Comparison of ENCODE assay signal across 13 cellular contexts in genomic region chr1:37449936-37450335, GRCh38. TPM values are rescaled to one million over a fixed set of nuclear protein-coding genes. Genes with fewer than 3 reads are reported as not detected.
DNase-seq lines count a peak whose midpoint lies in the region; ATAC-seq and TF ChIP-seq lines count a peak whose summit lies in the region.
"Had no signal": no experiment of that assay in that cellular context is flagged by ENCODE, and none has a peak within 500 bp of the region (broad histone marks: within the 10 kb centered on the region; RNA-seq: fewer than 3 reads in every experiment).

No MANE protein-coding gene starts in this region.

- ATAC-seq in activated B cell treated with CpG ODN at 0.5 μM for 24 hours (ENCODE audit: low read depth) (peak; percentile 63), left lobe of liver (no peak)
- peak; percentile 49 to 59 for ATAC-seq in natural killer cell treated with Interleukin-12 subunit alpha and Interleukin-12 subunit beta and Interleukin-15 and Interleukin-18, amount 100 ng/mL, for 72 hours

- H3K9me3 Mint-ChIP-seq in activated B cell treated with CpG ODN at 0.5 μM for 24 hours, result no peaks in the 10 kb centered on the region
- H3K9me3 Mint-ChIP-seq in natural killer cell treated with Interleukin-12 subunit alpha and Interleukin-12 subunit beta and Interleukin-15 and Interleukin-18, amount 100 ng/mL, for 72 hours, result no peaks in the 10 kb centered on the region
- H3K9me3 Mint-ChIP-seq: activated T-cell treated with anti-CD3 and anti-CD28 coated beads, Interleukin-2, amount 50 U/mL, for 4 hours had no signal

- no peaks in the 10 kb centered on the region for H3K79me2 ChIP-seq in Loucy (ENCODE audit: insufficient read depth, low read length)

- CTCF ChIA-PET in activated B cell treated with CpG ODN at 0.5 μM for 24 hours (lab: Charles Lee), result interaction anchor here (0.6 to 3.1 kb wide), 2 partner anchors 37 to 1021 kb away, joined by 3 to 32 read pairs; no protein-coding TSS in a partner anchor

- H2AFZ ChIP-seq in Loucy (ENCODE audit: low read length), result no peak overlapping the region

- H3K4me1 ChIP-seq in Loucy (ENCODE audit: insufficient read depth, low read length, poor library complexity, severe bottlenecking) (peaks cover 11% of the 10 kb centered on the region), HAP-1 (peaks cover 5% of the 10 kb centered on the region)
- H3K4me1 ChIP-seq: testis had no signal

- no peaks in the 10 kb centered on the region for H3K36me3 Mint-ChIP-seq in activated B cell treated with CpG ODN at 0.5 μM for 24 hours (ENCODE audit: low read depth)
- no peaks in the 10 kb centered on the region for H3K36me3 Mint-ChIP-seq in natural killer cell treated with Interleukin-12 subunit alpha and Interleukin-12 subunit beta and Interleukin-15 and Interleukin-18, amount 100 ng/mL, for 72 hours

- in situ Hi-C loops in HAP-1 (cut with MboI; ENCODE audit: low sequenced_read_pairs), result loop anchor here (10.0 to 25.0 kb wide), 3 partner anchors 225 to 863 kb away; no protein-coding TSS in a partner anchor

- H3K4me2 ChIP-seq in Loucy (ENCODE audit: low read depth, low read length, poor library complexity, severe bottlenecking), result peak overlapping the region; percentile 52

- no peak overlapping the region for H3K9ac ChIP-seq in Loucy (ENCODE audit: low read depth, low read length, poor library complexity, severe bottlenecking)

- H3F3A ChIP-seq in Loucy (ENCODE audit: low read depth), result no peaks in the 10 kb centered on the region

- H3K9me3 ChIP-seq in Loucy (ENCODE audit: insufficient read depth, low read depth, low read length), result no peaks in the 10 kb centered on the region
- H3K9me3 ChIP-seq in HAP-1, result no peaks in the 10 kb centered on the region
- H3K9me3 ChIP-seq: testis had no signal

- no peak overlapping the region for H3K4me3 Mint-ChIP-seq in activated B cell treated with CpG ODN at 0.5 μM for 24 hours
- peak overlapping the region; percentile 25 for H3K4me3 Mint-ChIP-seq in natural killer cell treated with Interleukin-12 subunit alpha and Interleukin-12 subunit beta and Interleukin-15 and Interleukin-18, amount 100 ng/mL, for 72 hours
- H3K4me3 Mint-ChIP-seq: activated T-cell treated with anti-CD3 and anti-CD28 coated beads, Interleukin-2, amount 50 U/mL, for 4 hours had no signal

- no peaks in the 10 kb centered on the region for H3K9me2 ChIP-seq in Loucy (replicated peaks; ENCODE audit: low read depth, low read length)

- no peak overlapping the region for H3K27ac Mint-ChIP-seq in activated B cell treated with CpG ODN at 0.5 μM for 24 hours
- H3K27ac Mint-ChIP-seq in natural killer cell treated with Interleukin-12 subunit alpha and Interleukin-12 subunit beta and Interleukin-15 and Interleukin-18, amount 100 ng/mL, for 72 hours, result peak overlapping the region in 1 of 2 donors; percentile 51

- H3K27me3 Mint-ChIP-seq in activated B cell treated with CpG ODN at 0.5 μM for 24 hours, result peaks cover 8% of the 10 kb centered on the region
- H3K27me3 Mint-ChIP-seq in natural killer cell treated with Interleukin-12 subunit alpha and Interleukin-12 subunit beta and Interleukin-15 and Interleukin-18, amount 100 ng/mL, for 72 hours, result peaks cover 4 to 11% of the 10 kb centered on the region in 2 donors

- H3K36me3 ChIP-seq in Loucy (ENCODE audit: insufficient read depth, low read length) (no peaks in the 10 kb centered on the region), HAP-1 (replicated peaks) (no peaks in the 10 kb centered on the region)

- no peak for TF ChIP-seq CTCF in Loucy (conservative IDR thresholded peaks at IDR 0.05; ENCODE audit: low read length)
- TF ChIP-seq CTCF in activated B cell treated with CpG ODN at 0.5 μM for 24 hours (IDR thresholded peaks at IDR 0.05), result no peak

- H3K4me3 ChIP-seq in Loucy (ENCODE audit: low read length, poor library complexity, severe bottlenecking), result no peak overlapping the region
- no peak overlapping the region for H3K4me3 ChIP-seq in HAP-1
- H3K4me3 ChIP-seq: testis had no signal

- POLR2A ChIA-PET in activated B cell treated with CpG ODN at 0.5 μM for 24 hours (lab: Charles Lee), result interaction anchor here (1.3 kb wide), 1 partner anchor 29 kb away, joined by 5 read pairs; no protein-coding TSS in a partner anchor

- H3K27me3 ChIP-seq in Loucy (ENCODE audit: insufficient read depth, low read length, poor library complexity, severe bottlenecking) (no peaks in the 10 kb centered on the region), HAP-1 (ENCODE audit: low read depth) (peaks cover 6% of the 10 kb centered on the region; the same call in 1 of the 2 replicates)
- H3K27me3 ChIP-seq: testis had no signal

- peaks cover 10% of the 10 kb centered on the region for H3K4me1 Mint-ChIP-seq in activated B cell treated with CpG ODN at 0.5 μM for 24 hours
- peaks cover 5 to 14% of the 10 kb centered on the region in 2 donors for H3K4me1 Mint-ChIP-seq in natural killer cell treated with Interleukin-12 subunit alpha and Interleukin-12 subunit beta and Interleukin-15 and Interleukin-18, amount 100 ng/mL, for 72 hours (ENCODE audit: low read depth in 2 of 2)

- DNase-seq in CMK (ENCODE audit: low read depth) (peak; percentile 31), activated B cell treated with CpG ODN at 0.5 μM for 24 hours (no peak), D341Med (ENCODE audit: low spot score) (no peak), HAP-1 (ENCODE audit: low spot score in 2 of 2) (no peak), NCI-H1930 (lab: John Stamatoyannopoulos, UW) (no peak), left lobe of liver (ENCODE audit: low spot score) (no peak)
- no peak for DNase-seq in natural killer cell treated with Interleukin-12 subunit alpha and Interleukin-12 subunit beta and Interleukin-15 and Interleukin-18, amount 100 ng/mL, for 72 hours (ENCODE audit: low spot score)
- DNase-seq: activated T-cell treated with anti-CD3 and anti-CD28 coated beads, Interleukin-2, amount 50 U/mL, for 4 hours; central memory CD4-positive, alpha-beta T cell; KG1; NCI-H510A; testis had no signal

- intact Hi-C loops in activated B cell treated with CpG ODN at 0.5 μM for 24 hours (cut with micrococcal nuclease), result no loop called here

- H4K20me1 ChIP-seq in Loucy (ENCODE audit: insufficient read depth, low read length, poor library complexity, severe bottlenecking), result no peaks in the 10 kb centered on the region

RNA-seq across cellular contexts. Expression of gene ZC3H12A, which starts 24.4 kb away (rescaled TPM):
- total RNA-seq in activated B cell treated with CpG ODN at 0.5 μM for 24 hours (140 and 145 TPM in 2 replicates), left lobe of liver (3.0 TPM)
- total RNA-seq in natural killer cell treated with Interleukin-12 subunit alpha and Interleukin-12 subunit beta and Interleukin-15 and Interleukin-18, amount 100 ng/mL, for 72 hours, result 100 to 1,000 TPM; 109 to 198 TPM

Comparison
In these comparisons a context has a peak if more than half of its experiments do, and no peak if none do; other contexts are left out.
1. RNA of gene ZC3H12A, which starts 24.4 kb away (total RNA-seq): 109 to 198 TPM in natural killer cell treated with Interleukin-12 subunit alpha and Interleukin-12 subunit beta and Interleukin-15 and Interleukin-18, amount 100 ng/mL, for 72 hours and 140 to 145 TPM in activated B cell treated with CpG ODN at 0.5 μM for 24 hours; 3.0 TPM in left lobe of liver (single experiment); every median in the first group is over 10 times any median in the second.